Comparison of ENCODE assay signal across 9 cellular contexts in genomic region chr13:99374169-99374991, GRCh38.
DNase-seq lines count a peak whose midpoint lies in the region; ATAC-seq lines count a peak whose summit lies in the region.
"Had no signal": no experiment of that assay in that cellular context is flagged by ENCODE, and none has a peak within 500 bp of the region (broad histone marks: within the 10 kb centered on the region; RNA-seq: fewer than 3 reads in every experiment).

No MANE protein-coding gene starts in this region.

- peaks cover 57% of the 10 kb centered on the region for H3K4me1 Mint-ChIP-seq in activated CD4-positive, alpha-beta T cell treated with anti-CD3 and anti-CD28 coated beads, Interleukin-2, amount 10 ng/mL, durations not matched to agents 24 days and 14 days

- intact Hi-C loops in activated CD4-positive, alpha-beta T cell treated with anti-CD3 and anti-CD28 coated beads, Interleukin-2, amount 10 ng/mL, durations not matched to agents 24 days and 14 days (cut with micrococcal nuclease), result no loop called here

- H3K36me3 Mint-ChIP-seq in activated CD4-positive, alpha-beta T cell treated with anti-CD3 and anti-CD28 coated beads, Interleukin-2, amount 10 ng/mL, durations not matched to agents 24 days and 14 days (ENCODE audit: low read depth), result peaks cover 68% of the 10 kb centered on the region

- H3K9me3 Mint-ChIP-seq in activated CD4-positive, alpha-beta T cell treated with anti-CD3 and anti-CD28 coated beads, Interleukin-2, amount 10 ng/mL, durations not matched to agents 24 days and 14 days, result no peaks in the 10 kb centered on the region

- peak; percentile 36 for ATAC-seq in GM18858 (IDR thresholded peaks at IDR 0.05; ENCODE audit: unreplicated experiment)
- peak; percentile 42 for ATAC-seq in GM21529 (IDR thresholded peaks at IDR 0.05; ENCODE audit: unreplicated experiment)
- peak; percentile 37 for ATAC-seq in HG03442 (IDR thresholded peaks at IDR 0.05; ENCODE audit: unreplicated experiment)

- no peaks in the 10 kb centered on the region for H3K27me3 Mint-ChIP-seq in activated CD4-positive, alpha-beta T cell treated with anti-CD3 and anti-CD28 coated beads, Interleukin-2, amount 10 ng/mL, durations not matched to agents 24 days and 14 days

- no peak overlapping the region for H3K27ac Mint-ChIP-seq in activated CD4-positive, alpha-beta T cell treated with anti-CD3 and anti-CD28 coated beads, Interleukin-2, amount 10 ng/mL, durations not matched to agents 24 days and 14 days

- DNase-seq in mesenteric fat pad (ENCODE audit: low spot score) (peak; percentile 53), OCI-M1 (lab: John Stamatoyannopoulos, UW) (no peak), NCI-H1105 (lab: John Stamatoyannopoulos, UW) (no peak), dedifferentiated amniotic fluid mesenchymal stem cell (ENCODE audit: extremely low spot score) (no peak)
- no peak for DNase-seq in activated CD4-positive, alpha-beta T cell treated with anti-CD3 and anti-CD28 coated beads, Interleukin-2, amount 10 ng/mL, durations not matched to agents 24 days and 14 days
- DNase-seq: GM23248 had no signal

- no peak overlapping the region for H3K4me3 Mint-ChIP-seq in activated CD4-positive, alpha-beta T cell treated with anti-CD3 and anti-CD28 coated beads, Interleukin-2, amount 10 ng/mL, durations not matched to agents 24 days and 14 days
